25 cellular contexts compared by ENCODE assay signal in genomic region chr3:172655388-172655787, GRCh38.
"Had no signal": no experiment of that assay in that cellular context is flagged by ENCODE, and none has a peak within 500 bp of the region (broad histone marks: within the 10 kb centered on the region; RNA-seq: fewer than 3 reads in every experiment).

No MANE protein-coding gene starts in this region.

- ATAC-seq: effector memory CD8-positive, alpha-beta T cell; esophagus mucosa; foreskin keratinocyte; gastroesophageal sphincter; heart left ventricle; left cardiac atrium; left lung; left ventricle myocardium superior; lower lobe of right lung had no signal

- H3K27me3 Mint-ChIP-seq: dendritic cell treated with granulocyte-macrophage colony-stimulating factor and Interleukin-4, amounts not matched to agents 40 ng/mL and 50 ng/mL, for 4 days; effector memory CD8-positive, alpha-beta T cell had no signal

- H3K4me3 ChIP-seq: colonic mucosa, gastroesophageal sphincter, heart left ventricle, hepatocyte, left lung, lower lobe of right lung had no signal

- H3K79me2 ChIP-seq: hepatocyte had no signal

- DNase-seq: cerebellar nuclear complex; colonic mucosa; cortex of kidney; effector CD8-positive, alpha-beta T cell; effector memory CD8-positive, alpha-beta T cell; endodermal cell; erythroblast; foreskin keratinocyte; heart left ventricle; hypothalamus; left cardiac atrium; left lung; left ventricle myocardium superior; lower lobe of right lung; mesendoderm; midbrain had no signal

- H3K9me3 ChIP-seq: colonic mucosa, gastroesophageal sphincter, heart left ventricle, left lung, lower lobe of right lung had no signal

- H3K4me1 ChIP-seq: colonic mucosa, lower lobe of right lung had no signal

- FAIRE-seq: endometrium, frontal cortex, islet of Langerhans, keratinocyte had no signal

- H3K27ac ChIP-seq: colonic mucosa, epithelial cell of prostate, foreskin keratinocyte, gastroesophageal sphincter, heart left ventricle, hepatocyte, left lung, lower lobe of right lung had no signal

- H3K27ac Mint-ChIP-seq: dendritic cell treated with granulocyte-macrophage colony-stimulating factor and Interleukin-4, amounts not matched to agents 40 ng/mL and 50 ng/mL, for 4 days; effector memory CD8-positive, alpha-beta T cell; endodermal cell had no signal

- H3K4me3 Mint-ChIP-seq: dendritic cell treated with granulocyte-macrophage colony-stimulating factor and Interleukin-4, amounts not matched to agents 40 ng/mL and 50 ng/mL, for 4 days; effector memory CD8-positive, alpha-beta T cell; endodermal cell had no signal

- H3K9me3 Mint-ChIP-seq: dendritic cell treated with granulocyte-macrophage colony-stimulating factor and Interleukin-4, amounts not matched to agents 40 ng/mL and 50 ng/mL, for 4 days; effector memory CD8-positive, alpha-beta T cell had no signal

- H3K36me3 ChIP-seq: colonic mucosa, gastroesophageal sphincter, heart left ventricle, left lung, lower lobe of right lung had no signal

- H2AFZ ChIP-seq: hepatocyte had no signal

- H3K27me3 ChIP-seq: colonic mucosa, foreskin keratinocyte, gastroesophageal sphincter, heart left ventricle, hepatocyte, left lung had no signal

- H3K4me2 ChIP-seq: hepatocyte had no signal
